In genomic region chr14:60760648-60761364, GRCh38 we compare ENCODE assay signal across 12 cellular contexts. TPM values are rescaled to one million over a fixed set of nuclear protein-coding genes. Genes with fewer than 3 reads are reported as not detected.
DNase-seq lines count a peak whose midpoint lies in the region; ATAC-seq and TF ChIP-seq lines count a peak whose summit lies in the region.
"Had no signal": no experiment of that assay in that cellular context is flagged by ENCODE, and none has a peak within 500 bp of the region (broad histone marks: within the 10 kb centered on the region; RNA-seq: fewer than 3 reads in every experiment).

No MANE protein-coding gene starts in this region.

- peak overlapping the region; percentile 36; the same call in 1 of the 2 replicates for H3K4me3 ChIP-seq in iPS-20b (ENCODE audit: low read length)
- no peak overlapping the region for H3K4me3 ChIP-seq in CD8-positive, alpha-beta T cell (ENCODE audit: low read depth, low read length)

- peaks cover 25% of the 10 kb centered on the region for H3K4me1 Mint-ChIP-seq in T-helper 17 cell
- peaks cover 61% of the 10 kb centered on the region for H3K4me1 Mint-ChIP-seq in osteocyte (ENCODE audit: unreplicated experiment)
- H3K4me1 Mint-ChIP-seq in CD8-positive, alpha-beta T cell (ENCODE audit: low read depth): peaks cover 36% of the 10 kb centered on the region

- H3K27me3 Mint-ChIP-seq in T-helper 17 cell (no peaks in the 10 kb centered on the region), osteocyte (ENCODE audit: unreplicated experiment) (no peaks in the 10 kb centered on the region)
- H3K27me3 Mint-ChIP-seq in CD8-positive, alpha-beta T cell (ENCODE audit: low read depth): no peaks in the 10 kb centered on the region
- H3K27me3 Mint-ChIP-seq: activated CD4-positive, alpha-beta memory T cell treated with anti-CD3 and anti-CD28 coated beads, Interleukin-2, amount 10 ng/mL, durations not matched to agents 7 days and 5 days had no signal

- CTCF ChIA-PET in CD8-positive, alpha-beta T cell (lab: Charles Lee): no interaction called here

- no peak for TF ChIP-seq CTCF in osteocyte (IDR thresholded peaks at IDR 0.05)
- no peak for TF ChIP-seq CTCF in CD8-positive, alpha-beta T cell (IDR thresholded peaks at IDR 0.05)

- H3K36me3 Mint-ChIP-seq in T-helper 17 cell (ENCODE audit: low read depth) (no peaks in the 10 kb centered on the region), osteocyte (ENCODE audit: unreplicated experiment) (no peaks in the 10 kb centered on the region)
- no peaks in the 10 kb centered on the region for H3K36me3 Mint-ChIP-seq in CD8-positive, alpha-beta T cell

- no peaks in the 10 kb centered on the region for H3K36me3 ChIP-seq in iPS-20b (ENCODE audit: insufficient read depth, low read depth, low read length)
- H3K36me3 ChIP-seq in CD8-positive, alpha-beta T cell (ENCODE audit: insufficient read depth, low read length): no peaks in the 10 kb centered on the region

- H3K4me3 Mint-ChIP-seq in T-helper 17 cell (no peak overlapping the region), osteocyte (ENCODE audit: unreplicated experiment) (no peak overlapping the region)
- no peak overlapping the region for H3K4me3 Mint-ChIP-seq in CD8-positive, alpha-beta T cell
- H3K4me3 Mint-ChIP-seq: activated CD4-positive, alpha-beta memory T cell treated with anti-CD3 and anti-CD28 coated beads, Interleukin-2, amount 10 ng/mL, durations not matched to agents 7 days and 5 days had no signal

- H3K27ac Mint-ChIP-seq in T-helper 17 cell (no peak overlapping the region), osteocyte (ENCODE audit: unreplicated experiment) (no peak overlapping the region)
- H3K27ac Mint-ChIP-seq in CD8-positive, alpha-beta T cell: no peak overlapping the region
- H3K27ac Mint-ChIP-seq: activated CD4-positive, alpha-beta memory T cell treated with anti-CD3 and anti-CD28 coated beads, Interleukin-2, amount 10 ng/mL, durations not matched to agents 7 days and 5 days had no signal

- POLR2A ChIA-PET in CD8-positive, alpha-beta T cell (lab: Charles Lee): no interaction called here

- H3K27me3 ChIP-seq in iPS-20b (ENCODE audit: insufficient read depth, low read length): no peaks in the 10 kb centered on the region
- no peaks in the 10 kb centered on the region for H3K27me3 ChIP-seq in CD8-positive, alpha-beta T cell (ENCODE audit: insufficient read depth, low read length)

- H3K9me3 ChIP-seq in iPS-20b (ENCODE audit: insufficient read depth, low read depth, low read length): no peaks in the 10 kb centered on the region
- no peaks in the 10 kb centered on the region for H3K9me3 ChIP-seq in T-helper 17 cell (ENCODE audit: control insufficient read depth, low read length, poor library complexity, severe bottlenecking)
- no peaks in the 10 kb centered on the region for H3K9me3 ChIP-seq in CD8-positive, alpha-beta T cell (ENCODE audit: low read length)

- ATAC-seq in T-helper 17 cell: no peak
- ATAC-seq in CD8-positive, alpha-beta T cell: no peak

- peaks cover 45% of the 10 kb centered on the region for H3K4me1 ChIP-seq in iPS-20b (ENCODE audit: insufficient read depth, low read length)
- H3K4me1 ChIP-seq in CD8-positive, alpha-beta T cell (ENCODE audit: insufficient read depth, low read length): peaks cover 16% of the 10 kb centered on the region

- DNase-seq in DMS53 (lab: John Stamatoyannopoulos, UW): peak; percentile 72
- DNase-seq in NCI-H1092 (lab: John Stamatoyannopoulos, UW): peak; percentile 6
- DNase-seq in NCI-H748 treated with DMSO at 0.1 percent for 48 hours (lab: John Stamatoyannopoulos, UW): peak; percentile 90
- no peak for DNase-seq in T-helper 17 cell
- DNase-seq in osteocyte (ENCODE audit: extremely low spot score, unreplicated experiment): no peak
- DNase-seq in CD8-positive, alpha-beta T cell: no peak
- DNase-seq in GM03348 (ENCODE audit: low spot score): no peak
- DNase-seq: activated CD4-positive, alpha-beta memory T cell treated with anti-CD3 and anti-CD28 coated beads, Interleukin-2, amount 10 ng/mL, durations not matched to agents 7 days and 5 days; activated gamma-delta T cell treated with Interleukin-2 at 50 U/mL for 16 hours; central memory CD4-positive, alpha-beta T cell; NCI-H82 had no signal

- H3K9ac ChIP-seq in iPS-20b (ENCODE audit: low read depth, low read length): peak overlapping the region; percentile 54; the same call in 1 of the 2 replicates

- no peaks in the 10 kb centered on the region for H3K9me3 Mint-ChIP-seq in osteocyte (ENCODE audit: unreplicated experiment)
- no peaks in the 10 kb centered on the region for H3K9me3 Mint-ChIP-seq in CD8-positive, alpha-beta T cell
- H3K9me3 Mint-ChIP-seq: activated CD4-positive, alpha-beta memory T cell treated with anti-CD3 and anti-CD28 coated beads, Interleukin-2, amount 10 ng/mL, durations not matched to agents 7 days and 5 days had no signal

- H3K27ac ChIP-seq in iPS-20b (ENCODE audit: low read length): peak overlapping the region; percentile 65
- H3K27ac ChIP-seq in CD8-positive, alpha-beta T cell (ENCODE audit: low read depth, low read length): no peak overlapping the region

- intact Hi-C loops in CD8-positive, alpha-beta T cell (cut with DNase I, micrococcal nuclease): no loop called here

RNA-seq across cellular contexts. Expression of gene MNAT1, which starts 26.2 kb away (rescaled TPM):
- total RNA-seq in T-helper 17 cell (10 to 100 TPM; 16.1 to 19.5 TPM), osteocyte (57.5 and 59.9 TPM in 2 replicates)
- 10 to 100 TPM; 12.0 to 14.5 TPM for total RNA-seq in CD8-positive, alpha-beta T cell

RNA-seq across cellular contexts. Expression of gene SIX4, which starts 36.7 kb away (rescaled TPM):
- not detected for total RNA-seq in T-helper 17 cell
- 80.0 and 80.1 TPM in 2 replicates for total RNA-seq in osteocyte
- not detected for total RNA-seq in CD8-positive, alpha-beta T cell

Comparison
In these comparisons a context has a peak if more than half of its experiments do, and no peak if none do; other contexts are left out.
1. DNase-seq: peak in DMS53 (single experiment), NCI-H1092 (single experiment) and NCI-H748 treated with DMSO at 0.1 percent for 48 hours (single experiment); none in T-helper 17 cell (0 of 3), osteocyte (single experiment), CD8-positive, alpha-beta T cell (0 of 7) and GM03348 (single experiment).
2. RNA of gene SIX4, which starts 36.7 kb away (total RNA-seq): 80.0 to 80.1 TPM in osteocyte; not detected in CD8-positive, alpha-beta T cell and not detected in T-helper 17 cell; every median in the first group is over 10 times any median in the second.